In the genomic region with DNA sequence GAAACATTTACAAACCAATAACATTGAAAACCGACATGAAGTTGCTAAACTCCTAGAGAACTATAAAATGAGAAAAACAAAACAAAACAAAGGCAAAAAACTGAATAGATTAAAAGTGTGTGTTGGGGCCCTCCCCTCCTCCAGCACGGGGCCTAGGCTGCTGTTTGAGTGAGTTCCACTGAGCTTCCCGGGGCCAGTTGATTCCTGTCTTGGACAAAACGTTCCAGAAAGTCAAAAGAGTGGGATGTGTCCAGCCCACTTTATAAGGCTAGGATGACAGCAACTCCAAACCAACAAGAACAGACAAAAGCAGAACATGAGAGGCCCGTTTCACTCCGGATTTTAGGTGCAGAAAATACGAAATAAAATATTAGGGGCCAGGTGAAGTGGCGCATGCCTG, we compare ENCODE assay signal across 1 cellular context.
TF ChIP-seq lines count a peak whose summit lies in the region.

No MANE protein-coding gene starts in this region.

TF ChIP-seq in IMR-90, 13 proteins besides CTCF, POLR2A, EP300 and RAD21:
- TF ChIP-seq BHLHE40 (IDR thresholded peaks at IDR 0.05; ENCODE audit: low read depth, low read length) = no peak
- no peak for TF ChIP-seq CHD1 (IDR thresholded peaks at IDR 0.05; ENCODE audit: low read depth, low read length)
- TF ChIP-seq, protein P1, sequence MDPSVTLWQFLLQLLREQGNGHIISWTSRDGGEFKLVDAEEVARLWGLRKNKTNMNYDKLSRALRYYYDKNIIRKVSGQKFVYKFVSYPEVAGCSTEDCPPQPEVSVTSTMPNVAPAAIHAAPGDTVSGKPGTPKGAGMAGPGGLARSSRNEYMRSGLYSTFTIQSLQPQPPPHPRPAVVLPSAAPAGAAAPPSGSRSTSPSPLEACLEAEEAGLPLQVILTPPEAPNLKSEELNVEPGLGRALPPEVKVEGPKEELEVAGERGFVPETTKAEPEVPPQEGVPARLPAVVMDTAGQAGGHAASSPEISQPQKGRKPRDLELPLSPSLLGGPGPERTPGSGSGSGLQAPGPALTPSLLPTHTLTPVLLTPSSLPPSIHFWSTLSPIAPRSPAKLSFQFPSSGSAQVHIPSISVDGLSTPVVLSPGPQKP (IDR thresholded peaks at IDR 0.05; ENCODE audit: borderline replicate concordance, low read depth, low read length) = no peak
- no peak for TF ChIP-seq RCOR1 (IDR thresholded peaks at IDR 0.05; ENCODE audit: insufficient replicate concordance, low read length)
- no peak for TF ChIP-seq MAFK (IDR thresholded peaks at IDR 0.05; ENCODE audit: low read depth, low read length)
- TF ChIP-seq CEBPB (IDR thresholded peaks at IDR 0.05; ENCODE audit: low read depth, low read length) = no peak
- no peak for TF ChIP-seq RFX5 (IDR thresholded peaks at IDR 0.05; ENCODE audit: low read depth, low read length)
- TF ChIP-seq, protein P2, sequence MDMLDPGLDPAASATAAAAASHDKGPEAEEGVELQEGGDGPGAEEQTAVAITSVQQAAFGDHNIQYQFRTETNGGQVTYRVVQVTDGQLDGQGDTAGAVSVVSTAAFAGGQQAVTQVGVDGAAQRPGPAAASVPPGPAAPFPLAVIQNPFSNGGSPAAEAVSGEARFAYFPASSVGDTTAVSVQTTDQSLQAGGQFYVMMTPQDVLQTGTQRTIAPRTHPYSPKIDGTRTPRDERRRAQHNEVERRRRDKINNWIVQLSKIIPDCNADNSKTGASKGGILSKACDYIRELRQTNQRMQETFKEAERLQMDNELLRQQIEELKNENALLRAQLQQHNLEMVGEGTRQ (IDR thresholded peaks at IDR 0.05; ENCODE audit: low read depth, low read length) = no peak
- TF ChIP-seq MAZ (IDR thresholded peaks at IDR 0.05; ENCODE audit: borderline replicate concordance, low read depth, low read length) = no peak
- no peak for TF ChIP-seq NFE2L2 (IDR thresholded peaks at IDR 0.05; ENCODE audit: low read depth, low read length)
- no peak for TF ChIP-seq SMC3 (IDR thresholded peaks at IDR 0.05; ENCODE audit: low read depth, low read length)
- TF ChIP-seq MXI1 (IDR thresholded peaks at IDR 0.05; ENCODE audit: borderline replicate concordance, low read depth, low read length) = no peak
- no peak for TF ChIP-seq FOS (IDR thresholded peaks at IDR 0.05; ENCODE audit: low read depth, low read length)
